ENCODE assay signal across 14 cellular contexts in the genomic region with DNA sequence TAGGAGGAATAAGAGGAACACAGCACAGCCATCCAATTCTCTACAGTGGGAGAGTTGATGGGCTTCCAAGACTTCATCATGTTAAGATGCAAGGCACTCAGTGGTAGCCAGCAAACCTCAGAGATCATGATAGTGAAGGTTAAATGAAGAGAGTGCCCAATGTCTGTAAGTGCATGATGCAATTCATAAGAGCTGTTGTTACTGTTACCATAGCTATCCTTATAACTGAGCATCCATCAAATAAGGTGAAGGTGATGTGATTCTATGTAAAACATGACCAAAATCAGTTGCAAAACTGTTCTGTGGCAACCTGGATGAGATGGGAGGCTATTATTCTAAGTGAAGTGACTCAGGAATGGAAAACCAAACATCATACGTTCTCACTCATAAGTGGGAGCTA.
DNase-seq lines count a peak whose midpoint lies in the region; ATAC-seq and TF ChIP-seq lines count a peak whose summit lies in the region.
"Had no signal": no experiment of that assay in that cellular context is flagged by ENCODE, and none has a peak within 500 bp of the region (broad histone marks: within the 10 kb centered on the region; RNA-seq: fewer than 3 reads in every experiment).

No MANE protein-coding gene starts in this region.

- H2AK9ac ChIP-seq in IMR-90 (replicated peaks; ENCODE audit: low read depth, low read length, poor library complexity), result no peak overlapping the region

- no peaks in the 10 kb centered on the region for H3K36me3 ChIP-seq in IMR-90 (ENCODE audit: control insufficient read depth, insufficient read depth, low read length)
- H3K36me3 ChIP-seq: BE2C had no signal

- H3K79me1 ChIP-seq in IMR-90 (ENCODE audit: low read depth in 1 of 2, low read length in 2 of 2), result peaks cover 16 to 43% of the 10 kb centered on the region in 2 experiments; a peak in 3 of 4 replicates

- no peak overlapping the region for H4K8ac ChIP-seq in IMR-90 (ENCODE audit: low read depth in 2 of 2, low read length in 2 of 2)

- H3K27me3 ChIP-seq in right cardiac atrium (ENCODE audit: control insufficient read depth, insufficient read depth) (no peaks in the 10 kb centered on the region), IMR-90 (ENCODE audit: control insufficient read depth, insufficient read depth, low read length) (no peaks in the 10 kb centered on the region)
- H3K27me3 ChIP-seq: BE2C had no signal

- H4K91ac ChIP-seq in IMR-90 (ENCODE audit: insufficient read depth, low read depth, low read length), result no peak overlapping the region

- H2BK15ac ChIP-seq in IMR-90 (ENCODE audit: low read depth, low read length), result no peak overlapping the region

- POLR2A ChIA-PET in IMR-90 (lab: Charles Lee; ENCODE audit: unreplicated experiment), result no interaction called here

- in situ Hi-C loops in IMR-90 (cut with MboI; ENCODE audit: low sequenced_read_pairs), result loop anchor here (25.0 kb wide), 1 partner anchor 1212 kb away; no protein-coding TSS in a partner anchor

- 93% methylated on average over 1 of the region's 1 CpG for WGBS in right cardiac atrium
- WGBS in IMR-90 (ENCODE audit: extremely low coverage in 2 of 2, insufficient read length in 1 of 2), 2 experiments, result no CpG with 5 or more reads among the region's 1 CpG

- H3K4ac ChIP-seq in IMR-90 (ENCODE audit: low read depth, low read length), result no peak overlapping the region

- H3K56ac ChIP-seq in IMR-90 (ENCODE audit: extremely low read depth, insufficient read depth, low read length), result no peak overlapping the region

- intact Hi-C loops in Right ventricle myocardium superior (cut with DNase I) (no loop called here), right cardiac atrium (cut with DNase I) (no loop called here), IMR-90 (cut with micrococcal nuclease) (no loop called here)

- H3K14ac ChIP-seq in IMR-90 (replicated peaks; ENCODE audit: low read depth, low read length), result 0 out of 2 replicates have a peak overlapping the region, but pooled peaks have one; percentile 2

- H3K9me3 Mint-ChIP-seq in stimulated activated memory B cell treated with anti-CD40 and anti-IgM and Interleukin-4, amounts not matched to agents 10 μg/mL and 1 μg/mL and 100 μg/mL, for 72 hours, result no peaks in the 10 kb centered on the region
- H3K9me3 Mint-ChIP-seq: GM23338 had no signal

- no peak overlapping the region for H2BK120ac ChIP-seq in IMR-90 (ENCODE audit: low read depth, low read length)

- no peak for TF ChIP-seq POLR2A in IMR-90 (IDR thresholded peaks at IDR 0.05; ENCODE audit: low read depth, low read length)

- H2AFZ ChIP-seq in IMR-90 (replicated peaks; ENCODE audit: low read length, poor library complexity), result no peak overlapping the region
- H2AFZ ChIP-seq: GM23338 had no signal

- no peak overlapping the region for H3K4me3 ChIP-seq in right cardiac atrium (ENCODE audit: low read length)
- no peak overlapping the region for H3K4me3 ChIP-seq in IMR-90 (ENCODE audit: insufficient read depth, low read depth, low read length)
- no peak overlapping the region for H3K4me3 ChIP-seq in fibroblast of mammary gland (ENCODE audit: control insufficient read depth, low read depth, low read length)
- H3K4me3 ChIP-seq: GM23338 had no signal

- H3K9ac ChIP-seq in IMR-90 (ENCODE audit: low read depth, low read length), result no peak overlapping the region

- no peak for TF ChIP-seq CTCF in IMR-90 (conservative IDR thresholded peaks at IDR 0.05; ENCODE audit: low read depth, low read length)
- no peak for TF ChIP-seq CTCF in fibroblast of mammary gland (conservative IDR thresholded peaks at IDR 0.05; ENCODE audit: control insufficient read depth, insufficient read depth, low read depth, low read length)

- no peaks in the 10 kb centered on the region; the same call in 1 of the 2 replicates for H3K9me1 ChIP-seq in IMR-90 (ENCODE audit: insufficient read depth, low read length)

- TF ChIP-seq RAD21 in IMR-90 (IDR thresholded peaks at IDR 0.05; ENCODE audit: low read length), result no peak

- no peaks in the 10 kb centered on the region for H3K9me3 ChIP-seq in right cardiac atrium (ENCODE audit: control insufficient read depth, low read length)
- no peaks in the 10 kb centered on the region for H3K9me3 ChIP-seq in IMR-90 (ENCODE audit: control insufficient read depth, insufficient read depth, low read length)
- H3K9me3 ChIP-seq: BE2C, Caco-2 had no signal

- no peak overlapping the region for H3K23ac ChIP-seq in IMR-90 (ENCODE audit: low read depth, low read length)

- H2BK20ac ChIP-seq in IMR-90 (ENCODE audit: low read depth, low read length), result no peak overlapping the region

- no peak overlapping the region for H2AK5ac ChIP-seq in IMR-90 (ENCODE audit: low read depth, low read length)

- BruUV-seq in IMR-90 (replicated peaks; lab: Mats Ljungman, UMichigan), result no TSS peak

- H2BK5ac ChIP-seq in IMR-90 (ENCODE audit: low read depth, low read length, poor library complexity, severe bottlenecking), result no peak overlapping the region

- H3K27ac ChIP-seq in right cardiac atrium (ENCODE audit: low read length) (no peak overlapping the region), IMR-90 (ENCODE audit: insufficient read depth, low read length) (no peak overlapping the region)

- H3K4me1 ChIP-seq in right cardiac atrium (ENCODE audit: control insufficient read depth, insufficient read depth, low read length) (peaks cover 2% of the 10 kb centered on the region), IMR-90 (ENCODE audit: control insufficient read depth, insufficient read depth, low read length) (no peaks in the 10 kb centered on the region; the same call in 1 of the 2 replicates)
- H3K4me1 ChIP-seq: BE2C, Caco-2 had no signal

- no peaks in the 10 kb centered on the region for H3K36me3 Mint-ChIP-seq in stimulated activated memory B cell treated with anti-CD40 and anti-IgM and Interleukin-4, amounts not matched to agents 10 μg/mL and 1 μg/mL and 100 μg/mL, for 72 hours
- H3K36me3 Mint-ChIP-seq: CD4-positive, CD25-positive, alpha-beta regulatory T cell; CD8-positive, alpha-beta memory T cell had no signal

- H4K5ac ChIP-seq in IMR-90 (ENCODE audit: low read depth, low read length), result no peak overlapping the region

- H3K27me3 Mint-ChIP-seq in stimulated activated memory B cell treated with anti-CD40 and anti-IgM and Interleukin-4, amounts not matched to agents 10 μg/mL and 1 μg/mL and 100 μg/mL, for 72 hours, result no peaks in the 10 kb centered on the region
- H3K27me3 Mint-ChIP-seq: CD8-positive, alpha-beta memory T cell had no signal

- H3K27ac Mint-ChIP-seq in stimulated activated memory B cell treated with anti-CD40 and anti-IgM and Interleukin-4, amounts not matched to agents 10 μg/mL and 1 μg/mL and 100 μg/mL, for 72 hours, result no peak overlapping the region
- H3K27ac Mint-ChIP-seq: CD4-positive, CD25-positive, alpha-beta regulatory T cell; CD8-positive, alpha-beta memory T cell had no signal

- CTCF ChIA-PET in IMR-90 (lab: Yijun Ruan, JAX), result no interaction called here

- peak; percentile 11 for ATAC-seq in Right ventricle myocardium superior (ENCODE audit: poor library complexity)
- ATAC-seq in right cardiac atrium, result no peak
- ATAC-seq in IMR-90 (ENCODE audit: low read depth), result no peak
- ATAC-seq in stimulated activated memory B cell treated with anti-CD40 and anti-IgM and Interleukin-4, amounts not matched to agents 10 μg/mL and 1 μg/mL and 100 μg/mL, for 72 hours, result peak; percentile 31
- no peak for ATAC-seq in GM19455 (IDR thresholded peaks at IDR 0.05; ENCODE audit: unreplicated experiment)
- ATAC-seq: GM23338 had no signal

- DNase-seq in Right ventricle myocardium superior (no peak), right cardiac atrium (no peak), IMR-90 (peak; percentile 17), fibroblast of mammary gland (ENCODE audit: low read depth) (peak; percentile 5), hippocampal formation (lab: John Stamatoyannopoulos, UW) (no peak)
- DNase-seq: BE2C; C1 segment of cervical spinal cord; Caco-2; CD4-positive, CD25-positive, alpha-beta regulatory T cell; CD8-positive, alpha-beta memory T cell; HCEC 1CT had no signal

- peaks cover 14% of the 10 kb centered on the region; the same call in 1 of the 2 replicates for H4K20me1 ChIP-seq in IMR-90 (ENCODE audit: insufficient read depth, low read length)

- no peaks in the 10 kb centered on the region for H3K4me1 Mint-ChIP-seq in stimulated activated memory B cell treated with anti-CD40 and anti-IgM and Interleukin-4, amounts not matched to agents 10 μg/mL and 1 μg/mL and 100 μg/mL, for 72 hours
- H3K4me1 Mint-ChIP-seq: CD4-positive, CD25-positive, alpha-beta regulatory T cell; CD8-positive, alpha-beta memory T cell had no signal

- no peak overlapping the region for H3K18ac ChIP-seq in IMR-90 (ENCODE audit: low read depth, low read length)

- dilution Hi-C loops in IMR-90 (cut with HindIII; ENCODE audit: low sequenced_read_pairs, unreplicated experiment), result no loop called here

- H3K4me3 Mint-ChIP-seq in stimulated activated memory B cell treated with anti-CD40 and anti-IgM and Interleukin-4, amounts not matched to agents 10 μg/mL and 1 μg/mL and 100 μg/mL, for 72 hours, result no peak overlapping the region
- H3K4me3 Mint-ChIP-seq: CD4-positive, CD25-positive, alpha-beta regulatory T cell; CD8-positive, alpha-beta memory T cell; GM23338 had no signal

- H3K4me2 ChIP-seq in IMR-90 (ENCODE audit: low read depth, low read length), result no peak overlapping the region
- H3K4me2 ChIP-seq: GM23338 had no signal

TF ChIP-seq in IMR-90, 13 proteins besides CTCF, POLR2A, EP300 and RAD21:
- TF ChIP-seq CEBPB (IDR thresholded peaks at IDR 0.05; ENCODE audit: low read depth, low read length) (peak; percentile 67), RFX5 (IDR thresholded peaks at IDR 0.05; ENCODE audit: low read depth, low read length) (no peak)

Comparison
In these comparisons a context has a peak if more than half of its experiments do, and no peak if none do; other contexts are left out.
1. ATAC-seq: peak in Right ventricle myocardium superior (single experiment) and stimulated activated memory B cell treated with anti-CD40 and anti-IgM and Interleukin-4, amounts not matched to agents 10 μg/mL and 1 μg/mL and 100 μg/mL, for 72 hours (single experiment); none in right cardiac atrium (0 of 2), IMR-90 (single experiment) and GM19455 (single experiment).
2. DNase-seq: peak in IMR-90 (single experiment) and fibroblast of mammary gland (single experiment); none in Right ventricle myocardium superior (single experiment), right cardiac atrium (0 of 3) and hippocampal formation (0 of 2).